ENCODE assay signal across 1 cellular context in the genomic region with DNA sequence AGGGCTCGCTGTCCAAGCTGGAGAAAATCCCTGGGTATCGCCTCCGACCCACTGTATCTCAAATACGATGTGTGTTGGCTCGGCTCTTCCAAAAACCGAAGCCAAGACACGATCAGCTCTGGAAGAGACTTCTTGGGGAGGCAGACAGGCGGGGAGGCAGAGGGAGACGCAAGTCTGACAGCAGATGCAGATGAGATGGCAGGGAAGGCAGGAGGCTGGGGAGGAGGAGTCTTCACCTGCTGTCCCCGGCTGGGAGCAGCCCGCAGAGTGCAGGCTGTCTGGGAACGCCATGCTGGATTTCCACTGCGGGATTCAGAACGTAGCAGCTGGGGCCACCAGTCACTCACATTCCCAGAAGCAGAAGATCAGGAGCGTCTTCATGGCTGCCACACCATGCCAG.
TF ChIP-seq lines count a peak whose summit lies in the region.

No MANE protein-coding gene starts in this region.

TF ChIP-seq in WTC11, 78 proteins besides CTCF, POLR2A, EP300 and RAD21 (continued from another document):
- TF ChIP-seq, protein P1, sequence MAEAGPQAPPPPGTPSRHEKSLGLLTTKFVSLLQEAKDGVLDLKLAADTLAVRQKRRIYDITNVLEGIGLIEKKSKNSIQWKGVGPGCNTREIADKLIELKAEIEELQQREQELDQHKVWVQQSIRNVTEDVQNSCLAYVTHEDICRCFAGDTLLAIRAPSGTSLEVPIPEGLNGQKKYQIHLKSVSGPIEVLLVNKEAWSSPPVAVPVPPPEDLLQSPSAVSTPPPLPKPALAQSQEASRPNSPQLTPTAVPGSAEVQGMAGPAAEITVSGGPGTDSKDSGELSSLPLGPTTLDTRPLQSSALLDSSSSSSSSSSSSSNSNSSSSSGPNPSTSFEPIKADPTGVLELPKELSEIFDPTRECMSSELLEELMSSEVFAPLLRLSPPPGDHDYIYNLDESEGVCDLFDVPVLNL (CRISPR knock-in tag; IDR thresholded peaks at IDR 0.05; ENCODE audit: borderline replicate concordance, low read depth), result no peak
- TF ChIP-seq ZNF416 (CRISPR knock-in tag; IDR thresholded peaks at IDR 0.05) (no peak), CREM (CRISPR knock-in tag; IDR thresholded peaks at IDR 0.05) (no peak), NR2C2 (CRISPR knock-in tag; IDR thresholded peaks at IDR 0.05) (no peak), SMAD3 (CRISPR knock-in tag; IDR thresholded peaks at IDR 0.05; ENCODE audit: borderline replicate concordance) (no peak), RELA (CRISPR knock-in tag; IDR thresholded peaks at IDR 0.05; ENCODE audit: borderline replicate concordance) (no peak), NR3C1 (CRISPR knock-in tag; conservative IDR thresholded peaks at IDR 0.05; ENCODE audit: low read depth) (no peak), FOXJ3 (CRISPR knock-in tag; IDR thresholded peaks at IDR 0.05; ENCODE audit: borderline replicate concordance) (no peak)
- TF ChIP-seq, protein P2, sequence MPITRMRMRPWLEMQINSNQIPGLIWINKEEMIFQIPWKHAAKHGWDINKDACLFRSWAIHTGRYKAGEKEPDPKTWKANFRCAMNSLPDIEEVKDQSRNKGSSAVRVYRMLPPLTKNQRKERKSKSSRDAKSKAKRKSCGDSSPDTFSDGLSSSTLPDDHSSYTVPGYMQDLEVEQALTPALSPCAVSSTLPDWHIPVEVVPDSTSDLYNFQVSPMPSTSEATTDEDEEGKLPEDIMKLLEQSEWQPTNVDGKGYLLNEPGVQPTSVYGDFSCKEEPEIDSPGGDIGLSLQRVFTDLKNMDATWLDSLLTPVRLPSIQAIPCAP (CRISPR knock-in tag; IDR thresholded peaks at IDR 0.05), result no peak
- TF ChIP-seq, protein P3, sequence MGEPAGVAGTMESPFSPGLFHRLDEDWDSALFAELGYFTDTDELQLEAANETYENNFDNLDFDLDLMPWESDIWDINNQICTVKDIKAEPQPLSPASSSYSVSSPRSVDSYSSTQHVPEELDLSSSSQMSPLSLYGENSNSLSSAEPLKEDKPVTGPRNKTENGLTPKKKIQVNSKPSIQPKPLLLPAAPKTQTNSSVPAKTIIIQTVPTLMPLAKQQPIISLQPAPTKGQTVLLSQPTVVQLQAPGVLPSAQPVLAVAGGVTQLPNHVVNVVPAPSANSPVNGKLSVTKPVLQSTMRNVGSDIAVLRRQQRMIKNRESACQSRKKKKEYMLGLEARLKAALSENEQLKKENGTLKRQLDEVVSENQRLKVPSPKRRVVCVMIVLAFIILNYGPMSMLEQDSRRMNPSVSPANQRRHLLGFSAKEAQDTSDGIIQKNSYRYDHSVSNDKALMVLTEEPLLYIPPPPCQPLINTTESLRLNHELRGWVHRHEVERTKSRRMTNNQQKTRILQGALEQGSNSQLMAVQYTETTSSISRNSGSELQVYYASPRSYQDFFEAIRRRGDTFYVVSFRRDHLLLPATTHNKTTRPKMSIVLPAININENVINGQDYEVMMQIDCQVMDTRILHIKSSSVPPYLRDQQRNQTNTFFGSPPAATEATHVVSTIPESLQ (CRISPR knock-in tag; IDR thresholded peaks at IDR 0.05), result no peak
- TF ChIP-seq, protein P4, sequence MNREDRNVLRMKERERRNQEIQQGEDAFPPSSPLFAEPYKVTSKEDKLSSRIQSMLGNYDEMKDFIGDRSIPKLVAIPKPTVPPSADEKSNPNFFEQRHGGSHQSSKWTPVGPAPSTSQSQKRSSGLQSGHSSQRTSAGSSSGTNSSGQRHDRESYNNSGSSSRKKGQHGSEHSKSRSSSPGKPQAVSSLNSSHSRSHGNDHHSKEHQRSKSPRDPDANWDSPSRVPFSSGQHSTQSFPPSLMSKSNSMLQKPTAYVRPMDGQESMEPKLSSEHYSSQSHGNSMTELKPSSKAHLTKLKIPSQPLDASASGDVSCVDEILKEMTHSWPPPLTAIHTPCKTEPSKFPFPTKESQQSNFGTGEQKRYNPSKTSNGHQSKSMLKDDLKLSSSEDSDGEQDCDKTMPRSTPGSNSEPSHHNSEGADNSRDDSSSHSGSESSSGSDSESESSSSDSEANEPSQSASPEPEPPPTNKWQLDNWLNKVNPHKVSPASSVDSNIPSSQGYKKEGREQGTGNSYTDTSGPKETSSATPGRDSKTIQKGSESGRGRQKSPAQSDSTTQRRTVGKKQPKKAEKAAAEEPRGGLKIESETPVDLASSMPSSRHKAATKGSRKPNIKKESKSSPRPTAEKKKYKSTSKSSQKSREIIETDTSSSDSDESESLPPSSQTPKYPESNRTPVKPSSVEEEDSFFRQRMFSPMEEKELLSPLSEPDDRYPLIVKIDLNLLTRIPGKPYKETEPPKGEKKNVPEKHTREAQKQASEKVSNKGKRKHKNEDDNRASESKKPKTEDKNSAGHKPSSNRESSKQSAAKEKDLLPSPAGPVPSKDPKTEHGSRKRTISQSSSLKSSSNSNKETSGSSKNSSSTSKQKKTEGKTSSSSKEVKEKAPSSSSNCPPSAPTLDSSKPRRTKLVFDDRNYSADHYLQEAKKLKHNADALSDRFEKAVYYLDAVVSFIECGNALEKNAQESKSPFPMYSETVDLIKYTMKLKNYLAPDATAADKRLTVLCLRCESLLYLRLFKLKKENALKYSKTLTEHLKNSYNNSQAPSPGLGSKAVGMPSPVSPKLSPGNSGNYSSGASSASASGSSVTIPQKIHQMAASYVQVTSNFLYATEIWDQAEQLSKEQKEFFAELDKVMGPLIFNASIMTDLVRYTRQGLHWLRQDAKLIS (CRISPR knock-in tag; IDR thresholded peaks at IDR 0.05; ENCODE audit: borderline replicate concordance), result no peak
- TF ChIP-seq, protein P5, sequence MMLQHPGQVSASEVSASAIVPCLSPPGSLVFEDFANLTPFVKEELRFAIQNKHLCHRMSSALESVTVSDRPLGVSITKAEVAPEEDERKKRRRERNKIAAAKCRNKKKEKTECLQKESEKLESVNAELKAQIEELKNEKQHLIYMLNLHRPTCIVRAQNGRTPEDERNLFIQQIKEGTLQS (CRISPR knock-in tag; conservative IDR thresholded peaks at IDR 0.05), result no peak
- TF ChIP-seq, protein P6, sequence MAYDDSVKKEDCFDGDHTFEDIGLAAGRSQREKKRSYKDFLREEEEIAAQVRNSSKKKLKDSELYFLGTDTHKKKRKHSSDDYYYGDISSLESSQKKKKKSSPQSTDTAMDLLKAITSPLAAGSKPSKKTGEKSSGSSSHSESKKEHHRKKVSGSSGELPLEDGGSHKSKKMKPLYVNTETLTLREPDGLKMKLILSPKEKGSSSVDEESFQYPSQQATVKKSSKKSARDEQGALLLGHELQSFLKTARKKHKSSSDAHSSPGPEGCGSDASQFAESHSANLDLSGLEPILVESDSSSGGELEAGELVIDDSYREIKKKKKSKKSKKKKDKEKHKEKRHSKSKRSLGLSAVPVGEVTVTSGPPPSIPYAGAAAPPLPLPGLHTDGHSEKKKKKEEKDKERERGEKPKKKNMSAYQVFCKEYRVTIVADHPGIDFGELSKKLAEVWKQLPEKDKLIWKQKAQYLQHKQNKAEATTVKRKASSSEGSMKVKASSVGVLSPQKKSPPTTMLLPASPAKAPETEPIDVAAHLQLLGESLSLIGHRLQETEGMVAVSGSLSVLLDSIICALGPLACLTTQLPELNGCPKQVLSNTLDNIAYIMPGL (CRISPR knock-in tag; IDR thresholded peaks at IDR 0.05), result no peak
- TF ChIP-seq, protein P7, sequence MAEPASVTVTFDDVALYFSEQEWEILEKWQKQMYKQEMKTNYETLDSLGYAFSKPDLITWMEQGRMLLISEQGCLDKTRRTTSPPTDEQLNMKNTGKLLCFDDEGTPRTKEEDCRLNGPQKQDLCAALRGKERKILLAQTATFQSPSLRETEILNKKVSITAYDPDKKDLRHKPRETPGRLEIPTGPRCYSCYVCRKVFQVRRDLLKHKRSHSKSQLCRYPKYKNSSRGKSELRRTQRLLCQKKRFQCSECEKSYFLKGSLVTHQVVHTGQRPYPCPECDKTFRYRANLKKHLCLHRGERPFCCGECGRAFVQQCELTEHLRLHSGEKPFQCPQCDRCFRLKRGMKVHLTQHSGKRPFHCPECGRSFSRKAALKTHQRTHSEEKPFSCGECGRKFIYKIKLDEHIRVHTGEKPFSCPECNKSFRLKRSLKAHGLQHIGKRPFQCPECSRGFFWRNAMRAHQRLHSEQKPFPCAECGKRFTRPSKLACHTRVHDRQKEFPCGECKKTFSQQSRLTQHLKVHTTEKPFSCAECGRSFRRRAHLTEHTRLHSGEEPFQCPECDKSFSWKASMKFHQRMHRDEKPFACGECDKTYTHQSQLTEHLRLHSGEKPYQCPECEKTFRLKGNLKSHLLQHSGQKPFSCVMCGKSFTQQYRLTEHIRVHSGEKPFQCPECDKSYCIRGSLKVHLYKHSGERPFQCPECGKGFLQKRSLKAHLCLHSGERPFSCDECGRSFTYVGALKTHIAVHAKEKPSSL (CRISPR knock-in tag; conservative IDR thresholded peaks at IDR 0.05), result no peak
- TF ChIP-seq, protein P8, sequence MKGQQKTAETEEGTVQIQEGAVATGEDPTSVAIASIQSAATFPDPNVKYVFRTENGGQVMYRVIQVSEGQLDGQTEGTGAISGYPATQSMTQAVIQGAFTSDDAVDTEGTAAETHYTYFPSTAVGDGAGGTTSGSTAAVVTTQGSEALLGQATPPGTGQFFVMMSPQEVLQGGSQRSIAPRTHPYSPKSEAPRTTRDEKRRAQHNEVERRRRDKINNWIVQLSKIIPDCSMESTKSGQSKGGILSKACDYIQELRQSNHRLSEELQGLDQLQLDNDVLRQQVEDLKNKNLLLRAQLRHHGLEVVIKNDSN (CRISPR knock-in tag; IDR thresholded peaks at IDR 0.05), result no peak
- TF ChIP-seq, protein P9, sequence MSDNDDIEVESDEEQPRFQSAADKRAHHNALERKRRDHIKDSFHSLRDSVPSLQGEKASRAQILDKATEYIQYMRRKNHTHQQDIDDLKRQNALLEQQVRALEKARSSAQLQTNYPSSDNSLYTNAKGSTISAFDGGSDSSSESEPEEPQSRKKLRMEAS (CRISPR knock-in tag; IDR thresholded peaks at IDR 0.05), result no peak
